10 cellular contexts compared by ENCODE assay signal in the genomic region with DNA sequence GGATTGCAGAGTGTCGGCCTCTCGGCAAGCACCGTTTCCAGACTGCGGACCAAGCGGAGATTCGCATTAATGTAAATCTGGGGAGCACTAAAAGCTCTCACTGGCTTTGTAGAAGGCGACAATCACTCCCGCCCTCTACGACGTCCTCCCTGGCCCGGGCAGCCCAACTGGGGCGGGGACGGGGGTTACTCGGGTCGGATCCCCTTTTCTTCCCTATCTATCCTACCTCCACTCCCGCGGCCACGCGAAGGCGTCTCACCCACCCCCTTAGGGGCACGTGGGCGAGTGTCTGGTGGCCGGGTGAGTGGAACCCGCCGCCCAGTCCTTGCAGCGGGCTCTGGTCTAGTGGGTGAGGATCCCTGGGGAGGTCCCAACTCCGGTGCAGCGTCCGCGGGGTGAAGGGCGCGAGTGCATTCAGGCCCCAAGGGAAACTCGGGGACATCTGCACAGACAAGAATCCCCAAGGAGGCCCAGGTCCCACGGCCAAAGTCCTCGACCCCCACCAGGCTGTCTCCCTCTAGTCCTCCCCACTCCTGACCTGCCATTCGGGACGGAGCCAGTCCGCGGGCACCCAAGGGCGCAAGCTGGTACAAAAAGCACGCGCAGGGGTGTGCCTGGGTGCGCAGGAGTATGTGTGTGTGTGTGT. TPM values are rescaled to one million over a fixed set of nuclear protein-coding genes. Genes with fewer than 3 reads are reported as not detected.
A peak's percentile ranks its signal among the peaks of the same experiment; 100 is the strongest.
DNase-seq lines count a peak whose midpoint lies in the region; ATAC-seq and TF ChIP-seq lines count a peak whose summit lies in the region.
"Had no signal": no experiment of that assay in that cellular context is flagged by ENCODE, and none has a peak within 500 bp of the region (broad histone marks: within the 10 kb centered on the region; RNA-seq: fewer than 3 reads in every experiment).

No MANE protein-coding gene starts in this region.

- H3K4me1 ChIP-seq in DOHH2 (ENCODE audit: control insufficient read depth, low read length): peaks cover 25% of the 10 kb centered on the region

- H3K36me3 Mint-ChIP-seq in T-helper 17 cell (ENCODE audit: low read depth): peaks cover 18% of the 10 kb centered on the region

- H3K4me3 ChIP-seq in DOHH2 (ENCODE audit: low read length) (no peak overlapping the region), epithelial cell of proximal tubule (ENCODE audit: low read depth, low read length) (peak overlapping the region; percentile 58)

- H3K27ac ChIP-seq in DOHH2 (ENCODE audit: low read depth, low read length): no peak overlapping the region
- H3K27ac ChIP-seq: adrenal gland, gastroesophageal sphincter had no signal

- no peaks in the 10 kb centered on the region for H3K9me3 ChIP-seq in DOHH2 (ENCODE audit: control insufficient read depth, insufficient read depth, low read length)
- H3K9me3 ChIP-seq in T-helper 17 cell (ENCODE audit: control insufficient read depth, low read length, poor library complexity, severe bottlenecking): no peaks in the 10 kb centered on the region
- H3K9me3 ChIP-seq: adrenal gland, gastroesophageal sphincter had no signal

- H3K27me3 ChIP-seq in DOHH2 (ENCODE audit: control insufficient read depth, low read length): peaks cover 94% of the 10 kb centered on the region

- H3F3A ChIP-seq in DOHH2 (ENCODE audit: control insufficient read depth, insufficient read depth): no peaks in the 10 kb centered on the region

- H3K27me3 Mint-ChIP-seq in T-helper 17 cell: peaks cover 87% of the 10 kb centered on the region

- no peaks in the 10 kb centered on the region for H3K36me3 ChIP-seq in DOHH2 (ENCODE audit: control insufficient read depth, low read length)
- H3K36me3 ChIP-seq: adrenal gland, gastroesophageal sphincter had no signal

- TF ChIP-seq CTCF in DOHH2 (IDR thresholded peaks at IDR 0.05; ENCODE audit: low read depth, low read length, poor library complexity, severe bottlenecking) (no peak), epithelial cell of proximal tubule (conservative IDR thresholded peaks at IDR 0.05; ENCODE audit: low read depth, low read length) (no peak)

- DNase-seq in T-helper 17 cell (no peak), epithelial cell of proximal tubule (ENCODE audit: low read depth) (no peak), retina (peak; percentile 59)
- DNase-seq in stimulated activated naive CD4-positive, alpha-beta T cell (lab: John Stamatoyannopoulos, UW): no peak
- DNase-seq: nucleus accumbens had no signal

- H3K27ac Mint-ChIP-seq in T-helper 17 cell: no peak overlapping the region

- ATAC-seq in T-helper 17 cell (no peak), HG02759 (IDR thresholded peaks at IDR 0.05; ENCODE audit: unreplicated experiment) (no peak), HG02678 (IDR thresholded peaks at IDR 0.05; ENCODE audit: unreplicated experiment) (no peak)

- peak overlapping the region; percentile 69; the same call in 1 of the 2 replicates for H3K4me2 ChIP-seq in DOHH2 (ENCODE audit: low read length)

- no peaks in the 10 kb centered on the region for H3K79me2 ChIP-seq in DOHH2 (ENCODE audit: control insufficient read depth, low read length)

- H3K9me2 ChIP-seq in DOHH2 (replicated peaks; ENCODE audit: control insufficient read depth, low read length): no peaks in the 10 kb centered on the region

- peak overlapping the region; percentile 97 for H3K4me3 Mint-ChIP-seq in T-helper 17 cell

- H4K20me1 ChIP-seq in DOHH2 (ENCODE audit: control insufficient read depth, insufficient read depth, low read depth, low read length): no peaks in the 10 kb centered on the region

- peaks cover 39% of the 10 kb centered on the region for H3K4me1 Mint-ChIP-seq in T-helper 17 cell

RNA-seq across cellular contexts. Expression of a gene that starts 42.4 kb away (rescaled TPM):
- total RNA-seq in T-helper 17 cell (10 to 100 TPM; 36.7 to 38.5 TPM), epithelial cell of proximal tubule (15.0 and 19.1 TPM in 2 replicates)

RNA-seq across cellular contexts. Expression of a gene that starts 48.9 kb away (rescaled TPM):
- total RNA-seq in T-helper 17 cell (not detected), epithelial cell of proximal tubule (not detected in 2 replicates)
- total RNA-seq: gastroesophageal sphincter had no signal
